1 cellular context compared by ENCODE assay signal in the genomic region with DNA sequence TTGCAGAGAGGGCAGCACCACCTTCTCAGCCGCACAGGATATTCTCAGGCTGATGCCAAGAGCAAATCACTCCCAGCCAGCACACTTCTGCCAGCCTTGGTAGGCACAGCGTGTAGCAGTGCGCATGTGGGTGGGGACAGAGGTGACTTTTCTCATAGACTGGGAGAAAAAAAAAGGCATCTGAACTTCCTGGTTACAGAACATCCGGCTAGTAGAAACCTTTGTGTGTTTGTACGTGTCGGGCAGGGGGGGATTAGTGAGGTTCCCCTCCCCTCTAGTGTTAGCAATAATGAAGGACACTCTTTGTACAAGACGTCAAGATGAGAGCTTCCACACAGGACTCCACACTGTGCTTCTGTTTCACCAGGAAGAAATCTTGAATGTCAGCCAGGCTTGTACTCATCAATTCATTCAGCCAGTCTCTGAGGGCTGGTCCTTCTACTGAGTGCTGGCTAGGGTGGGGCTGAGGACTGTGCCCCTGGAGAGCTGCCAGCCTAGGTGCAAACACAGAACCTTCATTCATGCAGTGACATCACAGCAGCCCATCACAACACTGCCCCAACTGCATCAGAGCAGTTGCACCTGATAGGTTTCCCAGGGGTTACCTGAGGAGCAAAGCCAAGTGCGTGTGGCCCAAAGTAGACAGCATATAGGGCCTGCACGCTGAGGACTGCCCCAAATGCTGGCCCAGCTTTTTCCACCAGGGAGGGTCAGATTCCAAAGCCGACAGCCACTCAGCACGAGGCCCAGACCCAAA.
TF ChIP-seq lines count a peak whose summit lies in the region.

No MANE protein-coding gene starts in this region.

TF ChIP-seq in Ishikawa, 13 proteins besides CTCF, POLR2A, EP300 and RAD21 (continued from another document):
- TF ChIP-seq, protein P1, sequence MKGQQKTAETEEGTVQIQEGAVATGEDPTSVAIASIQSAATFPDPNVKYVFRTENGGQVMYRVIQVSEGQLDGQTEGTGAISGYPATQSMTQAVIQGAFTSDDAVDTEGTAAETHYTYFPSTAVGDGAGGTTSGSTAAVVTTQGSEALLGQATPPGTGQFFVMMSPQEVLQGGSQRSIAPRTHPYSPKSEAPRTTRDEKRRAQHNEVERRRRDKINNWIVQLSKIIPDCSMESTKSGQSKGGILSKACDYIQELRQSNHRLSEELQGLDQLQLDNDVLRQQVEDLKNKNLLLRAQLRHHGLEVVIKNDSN (IDR thresholded peaks at IDR 0.05): no peak
- TF ChIP-seq ZBTB7A (IDR thresholded peaks at IDR 0.05; ENCODE audit: low read depth) (no peak), NFIC (IDR thresholded peaks at IDR 0.05) (no peak; the same call in 1 of the 2 replicates), FOXM1 (IDR thresholded peaks at IDR 0.05; ENCODE audit: borderline replicate concordance, low read depth) (no peak)
